20 cellular contexts compared by ENCODE assay signal in genomic region chr1:211749251-211749650, GRCh38.
"Had no signal": no experiment of that assay in that cellular context is flagged by ENCODE, and none has a peak within 500 bp of the region (broad histone marks: within the 10 kb centered on the region; RNA-seq: fewer than 3 reads in every experiment).

No MANE protein-coding gene starts in this region.

- H3K4me3 ChIP-seq: lower lobe of right lung, mucosa of descending colon, pancreas, right lobe of liver, testis, tibial artery had no signal

- H3K27me3 ChIP-seq: neutrophil, pancreas, right lobe of liver, testis, tibial artery had no signal

- H3K27ac ChIP-seq: lower lobe of right lung, neutrophil, pancreas, right lobe of liver, testis, tibial artery had no signal

- FAIRE-seq: pancreas, small intestine had no signal

- H3K4me1 ChIP-seq: lower lobe of right lung, pancreas, right lobe of liver, tibial artery had no signal

- H3K9me3 ChIP-seq: lower lobe of right lung, mucosa of descending colon, neutrophil, pancreas, right lobe of liver, testis, tibial artery had no signal

- DNase-seq: cortex of kidney; effector CD4-positive, alpha-beta T cell; immature natural killer cell; islet precursor cell; kidney glomerular epithelial cell; left ventricle myocardium superior; lower lobe of right lung; mucosa of descending colon; naive B cell; pancreas; retina; right lobe of liver; small intestine; stimulated activated CD4-positive, alpha-beta T cell treated with anti-CD3 and anti-CD28 coated beads, Interleukin-15, amount 100 ng/mL, for 24 hours; stimulated activated CD4-positive, alpha-beta T cell treated with anti-CD3 and anti-CD28 coated beads, Interleukin-2, amount 100 ng/mL, for 48 hours; stimulated activated naive B cell treated with anti-CD40 and anti-IgM and Interleukin-4, amounts not matched to agents 10 μg/mL and 1 μg/mL and 100 μg/mL, for 72 hours; testis; tibial artery had no signal

- ATAC-seq: left ventricle myocardium superior; lower lobe of right lung; mucosa of descending colon; natural killer cell treated with Interleukin-12 subunit alpha and Interleukin-12 subunit beta and Interleukin-15 and Interleukin-18, amount 100 ng/mL, for 72 hours; pancreas; stimulated activated naive B cell treated with anti-CD40 and anti-IgM and Interleukin-4, amounts not matched to agents 10 μg/mL and 1 μg/mL and 100 μg/mL, for 72 hours had no signal
